In the genomic region with DNA sequence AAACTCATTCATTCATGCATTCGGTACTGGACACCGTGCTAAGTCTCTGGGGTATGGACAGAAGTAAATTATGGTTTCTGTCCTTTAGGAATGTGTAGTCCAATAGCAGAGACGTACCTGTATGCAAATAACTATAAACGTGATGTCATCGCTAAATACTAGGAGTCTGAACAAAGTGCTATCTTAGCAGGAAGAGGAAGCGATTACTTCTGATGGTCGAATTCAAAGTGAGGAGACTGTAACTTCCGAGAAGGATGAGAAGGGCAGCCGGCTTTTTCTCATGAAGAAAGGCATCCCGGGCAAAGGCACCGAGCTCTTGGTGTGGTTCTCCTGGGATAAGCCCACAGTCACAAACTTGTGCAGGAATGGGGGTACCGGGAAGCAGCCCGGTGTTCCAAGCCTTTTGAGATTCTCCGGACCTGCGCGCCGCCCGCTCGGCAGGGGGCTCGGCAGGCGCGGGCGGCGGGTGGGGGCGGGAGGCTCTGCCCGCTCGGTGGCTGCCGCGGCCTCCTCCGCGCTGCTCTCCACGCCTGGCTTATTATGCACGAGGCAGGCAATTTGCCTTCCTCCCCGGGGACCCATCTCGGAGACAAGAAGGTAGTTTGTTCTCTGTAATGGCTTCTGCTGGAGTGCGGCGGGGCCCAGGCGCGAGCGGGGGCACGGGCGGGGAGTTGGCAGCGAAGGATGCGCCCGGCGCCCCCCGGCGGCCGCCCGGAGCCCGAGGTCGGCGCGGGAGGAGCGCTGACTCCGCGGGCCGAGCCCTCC, we compare ENCODE assay signal across 8 cellular contexts.
DNase-seq lines count a peak whose midpoint lies in the region; ATAC-seq and TF ChIP-seq lines count a peak whose summit lies in the region.

No MANE protein-coding gene starts in this region.

- H3K27ac ChIP-seq in Karpas-422 (ENCODE audit: low read length) (no peak overlapping the region), thoracic aorta (no peak overlapping the region)

- H3K36me3 Mint-ChIP-seq in CD14-positive monocyte = peaks cover 0 to 8% of the 10 kb centered on the region in 2 donors

- peak; percentile 57 for TF ChIP-seq CTCF in CD14-positive monocyte (IDR thresholded peaks at IDR 0.05)
- peak; percentile 4 for TF ChIP-seq CTCF in epithelial cell of esophagus (IDR thresholded peaks at IDR 0.05; ENCODE audit: insufficient read depth, low read depth, low read length, missing control alignments)
- peak; percentile 33 for TF ChIP-seq CTCF in thoracic aorta (IDR thresholded peaks at IDR 0.05)

- DNase-seq in CD14-positive monocyte (ENCODE audit: low spot score) (no peak), Karpas-422 (peak; percentile 93), epithelial cell of esophagus (ENCODE audit: low read depth) (peak; percentile 42), mucosa of gallbladder (ENCODE audit: low spot score) (peak; percentile 24), thoracic aorta (ENCODE audit: low spot score) (no peak), NCI-H774 (lab: John Stamatoyannopoulos, UW) (no peak), NCI-H1048 (lab: John Stamatoyannopoulos, UW) (no peak)

- H2AFZ ChIP-seq in Karpas-422 (ENCODE audit: low read length) = peak overlapping the region; percentile 71; the same call in 1 of the 2 replicates

- peaks cover 7% of the 10 kb centered on the region; the same call in 1 of the 2 replicates for H3K27me3 ChIP-seq in Karpas-422 (ENCODE audit: low read length)
- H3K27me3 ChIP-seq in thoracic aorta (replicated peaks; ENCODE audit: insufficient read depth) = no peaks in the 10 kb centered on the region

- H3K4me1 ChIP-seq in Karpas-422 (ENCODE audit: low read length) = peaks cover 31% of the 10 kb centered on the region
- H3K4me1 ChIP-seq in thoracic aorta (ENCODE audit: control insufficient read depth in 1 of 2, low read depth in 2 of 2) = peaks cover 0 to 8% of the 10 kb centered on the region in 2 donors

- intact Hi-C loops in CD14-positive monocyte (cut with micrococcal nuclease) = no loop called here

- H3K4me3 Mint-ChIP-seq in CD14-positive monocyte = peak overlapping the region; percentile 82 to 96

- peak; percentile 23 to 69 for ATAC-seq in activated CD4-positive, CD25-positive, alpha-beta regulatory T cell treated with anti-CD3 and anti-CD28 coated beads, Interleukin-2, amount 50 U/mL, for 24 hours
- ATAC-seq in thoracic aorta (ENCODE audit: insufficient number of reproducible peaks, low FRiP score, low read depth) = no peak

- H3K9me3 ChIP-seq in Karpas-422 (ENCODE audit: low read length) = no peaks in the 10 kb centered on the region; the same call in 1 of the 2 replicates
- no peaks in the 10 kb centered on the region for H3K9me3 ChIP-seq in thoracic aorta

- H3K79me2 ChIP-seq in Karpas-422 (ENCODE audit: low read length) = no peaks in the 10 kb centered on the region

- H3K4me3 ChIP-seq in Karpas-422 (ENCODE audit: low read length) = peak overlapping the region; percentile 62
- peak overlapping the region; percentile 35 for H3K4me3 ChIP-seq in epithelial cell of esophagus (ENCODE audit: low read length)
- peak overlapping the region; percentile 77 for H3K4me3 ChIP-seq in thoracic aorta

- H3K36me3 ChIP-seq in Karpas-422 (ENCODE audit: insufficient read depth, low read length) = no peaks in the 10 kb centered on the region
- H3K36me3 ChIP-seq in thoracic aorta = no peaks in the 10 kb centered on the region

- H3K27ac Mint-ChIP-seq in CD14-positive monocyte = no peak overlapping the region

- peak overlapping the region; percentile 84 for H3K4me2 ChIP-seq in Karpas-422 (ENCODE audit: low read depth, low read length, poor library complexity, severe bottlenecking)

- no peaks in the 10 kb centered on the region for H3K9me2 ChIP-seq in Karpas-422 (replicated peaks; ENCODE audit: insufficient read depth, low read length)

- H3K9me3 Mint-ChIP-seq in CD14-positive monocyte = peaks cover 0 to 19% (median 8%) of the 10 kb centered on the region in 7 donors

- H3K9ac ChIP-seq in Karpas-422 (ENCODE audit: low read length) = peak overlapping the region; percentile 62

- H3K27me3 Mint-ChIP-seq in CD14-positive monocyte (ENCODE audit: low read depth in 3 of 3) = peaks cover 38 to 63% (median 51%) of the 10 kb centered on the region in 3 donors

- H4K20me1 ChIP-seq in Karpas-422 (ENCODE audit: insufficient read depth, low read depth, low read length) = no peaks in the 10 kb centered on the region

- H3K4me1 Mint-ChIP-seq in CD14-positive monocyte = peaks cover 23% of the 10 kb centered on the region

Comparison
In these comparisons a context has a peak if more than half of its experiments do, and no peak if none do; other contexts are left out.
1. DNase-seq: peak in Karpas-422 (single experiment), epithelial cell of esophagus (single experiment) and mucosa of gallbladder (single experiment); none in CD14-positive monocyte (single experiment), thoracic aorta (single experiment), NCI-H774 (single experiment) and NCI-H1048 (single experiment).
2. CTCF ChIP-seq: peak in every context shown above with its lines; median percentile 57 in CD14-positive monocyte; 33 in thoracic aorta; 4 in epithelial cell of esophagus.
3. Peak in every context shown above with its lines, with median percentiles within 50 percentile points of each other: H3K4me3 ChIP-seq.